ENCODE assay signal across 8 cellular contexts in genomic region chr22:38262051-38262795, GRCh38. TPM values are rescaled to one million over a fixed set of nuclear protein-coding genes. Genes with fewer than 3 reads are reported as not detected.
A peak's percentile ranks its signal among the peaks of the same experiment; 100 is the strongest.
DNase-seq lines count a peak whose midpoint lies in the region; ATAC-seq, FAIRE-seq and TF ChIP-seq lines count a peak whose summit lies in the region.

No MANE protein-coding gene starts in this region.

- intact Hi-C loops in ovary (cut with DNase I) = loop anchor here in 2 of 4 donors (5.0 to 10.0 kb wide), 3 partner anchors 55 to 93 kb away; partner anchors contain the start of genes CSNK1E (in 1 of the 2) and MAFF (in 1 of the 2)

- no peak overlapping the region for H3K9ac ChIP-seq in Karpas-422 (ENCODE audit: low read length)

- 57 to 63% (median 59%) methylated on average over 20 of the region's 20 CpGs for WGBS in ovary, 3 donors

- peaks cover 17% of the 10 kb centered on the region for H3K4me1 ChIP-seq in CD8-positive, alpha-beta memory T cell (ENCODE audit: insufficient read depth, low read length)
- H3K4me1 ChIP-seq in Karpas-422 (ENCODE audit: low read length) = peaks cover 18% of the 10 kb centered on the region
- H3K4me1 ChIP-seq in ovary (ENCODE audit: insufficient read depth) = peaks cover 27% of the 10 kb centered on the region

- H3K4me3 Mint-ChIP-seq in CD8-positive, alpha-beta memory T cell = peak overlapping the region in 1 of 7 donors; percentile 21

- no peaks in the 10 kb centered on the region for H3K27me3 ChIP-seq in CD8-positive, alpha-beta memory T cell (ENCODE audit: insufficient read depth, low read length, poor library complexity, severe bottlenecking)
- H3K27me3 ChIP-seq in Karpas-422 (ENCODE audit: low read length) (no peaks in the 10 kb centered on the region), ovary (no peaks in the 10 kb centered on the region)

- no peaks in the 10 kb centered on the region for H3K9me2 ChIP-seq in Karpas-422 (replicated peaks; ENCODE audit: insufficient read depth, low read length)

- no peak overlapping the region for H3K4me3 ChIP-seq in CD8-positive, alpha-beta memory T cell (ENCODE audit: low read length)
- H3K4me3 ChIP-seq in Karpas-422 (ENCODE audit: low read length) = no peak overlapping the region
- H3K4me3 ChIP-seq in fibroblast of villous mesenchyme (ENCODE audit: low read depth, low read length) = no peak overlapping the region
- H3K4me3 ChIP-seq in ovary = no peak overlapping the region

- H3K27ac Mint-ChIP-seq in CD8-positive, alpha-beta memory T cell = peak overlapping the region in 5 of 8 donors; percentile 55 to 87 (median 80)

- POLR2A ChIA-PET in CD8-positive, alpha-beta memory T cell (lab: Charles Lee) = interaction anchor here (1.2 kb wide), 1 partner anchor 10 kb away, joined by 3 read pairs; the partner anchor contains the start of gene TMEM184B

- FAIRE-seq in RCC 7860 (lab: Jason Lieb, UNC) = no peak

- H2AFZ ChIP-seq in Karpas-422 (ENCODE audit: low read length) = no peak overlapping the region

- H3K27ac ChIP-seq in CD8-positive, alpha-beta memory T cell (ENCODE audit: low read depth, low read length) = no peak overlapping the region
- H3K27ac ChIP-seq in Karpas-422 (ENCODE audit: low read length) (no peak overlapping the region), ovary (peak overlapping the region; percentile 32 to 46)

- H3K9me3 Mint-ChIP-seq in CD8-positive, alpha-beta memory T cell = no peaks in the 10 kb centered on the region

- H3K4me2 ChIP-seq in Karpas-422 (ENCODE audit: low read depth, low read length, poor library complexity, severe bottlenecking) = no peak overlapping the region

- TF ChIP-seq EP300 in ovary (IDR thresholded peaks at IDR 0.05) = no peak

- peaks cover 32% of the 10 kb centered on the region; the same call in 1 of the 2 replicates for H4K20me1 ChIP-seq in Karpas-422 (ENCODE audit: insufficient read depth, low read depth, low read length)

- H3K36me3 Mint-ChIP-seq in CD8-positive, alpha-beta memory T cell = peaks cover 0 to 16% (median 4%) of the 10 kb centered on the region in 3 donors

- DNase-seq in CD8-positive, alpha-beta memory T cell = peak in 3 of 5 donors; percentile 24 to 60 (median 29)
- DNase-seq in Karpas-422 = peak; percentile 80
- DNase-seq in activated T-cell treated with anti-CD3 and anti-CD28 coated beads, Interleukin-2, amount 50 U/mL, for 1 hour = peak; percentile 54
- DNase-seq in fibroblast of villous mesenchyme (ENCODE audit: low read depth) = peak; percentile 60
- peak in 4 of 5 donors; percentile 46 to 74 (median 56) for DNase-seq in ovary
- DNase-seq in RCC 7860 (ENCODE audit: low spot score) = no peak

- no peaks in the 10 kb centered on the region for H3K79me2 ChIP-seq in Karpas-422 (ENCODE audit: low read length)

- CTCF ChIA-PET in CD8-positive, alpha-beta memory T cell (lab: Charles Lee) = interaction anchor here (1.7 kb wide), 1 partner anchor 13 kb away, joined by 3 read pairs; no protein-coding TSS in a partner anchor

- peaks cover 0 to 2% of the 10 kb centered on the region in 2 donors for H3K27me3 Mint-ChIP-seq in CD8-positive, alpha-beta memory T cell

- no peaks in the 10 kb centered on the region for H3K9me3 ChIP-seq in CD8-positive, alpha-beta memory T cell (ENCODE audit: low read length)
- no peaks in the 10 kb centered on the region for H3K9me3 ChIP-seq in Karpas-422 (ENCODE audit: low read length)
- no peaks in the 10 kb centered on the region for H3K9me3 ChIP-seq in ovary

- ATAC-seq in GM18520 (IDR thresholded peaks at IDR 0.05; ENCODE audit: unreplicated experiment) (no peak), GM18502 (IDR thresholded peaks at IDR 0.05; ENCODE audit: poor library complexity, unreplicated experiment) (no peak)

- TF ChIP-seq CTCF in fibroblast of villous mesenchyme (IDR thresholded peaks at IDR 0.05; ENCODE audit: insufficient read depth, low read depth, low read length) (peak; percentile 77), ovary (IDR thresholded peaks at IDR 0.05) (peak in 1 of 3 donors; percentile 35)

- peaks cover 42 to 58% (median 53%) of the 10 kb centered on the region in 3 donors for H3K4me1 Mint-ChIP-seq in CD8-positive, alpha-beta memory T cell

- H3K36me3 ChIP-seq in CD8-positive, alpha-beta memory T cell (ENCODE audit: insufficient read depth, low read length) = no peaks in the 10 kb centered on the region
- no peaks in the 10 kb centered on the region for H3K36me3 ChIP-seq in Karpas-422 (ENCODE audit: insufficient read depth, low read length)
- H3K36me3 ChIP-seq in ovary = no peaks in the 10 kb centered on the region

- no peak for TF ChIP-seq POLR2A in ovary (IDR thresholded peaks at IDR 0.05)

RNA-seq across cellular contexts. Expression of gene TMEM184B, which starts 10.6 kb away (rescaled TPM):
- 10 to 100 TPM; 29.0 to 31.7 TPM for total RNA-seq in CD8-positive, alpha-beta memory T cell
- 23.4 TPM for polyA plus RNA-seq in CD8-positive, alpha-beta memory T cell
- 5.1 and 7.4 TPM in 2 replicates for total RNA-seq in Karpas-422 (2014; rRNA removed; shearing (Covaris generic); ENCODE audit: low replicate concordance)
- total RNA-seq in fibroblast of villous mesenchyme (44.9 and 65.1 TPM in 2 replicates), ovary (10 to 100 TPM; 24.9 to 48.3 (median 38.6) TPM)
- 10 to 100 TPM; 15.3 to 30.3 TPM for polyA plus RNA-seq in ovary

RNA-seq across cellular contexts. Expression of gene CSNK1E, which starts 55.0 kb away (rescaled TPM):
- 100 to 1,000 TPM; 102 to 105 TPM for total RNA-seq in CD8-positive, alpha-beta memory T cell
- 14.1 TPM for polyA plus RNA-seq in CD8-positive, alpha-beta memory T cell
- total RNA-seq in Karpas-422 (2014; rRNA removed; shearing (Covaris generic); ENCODE audit: low replicate concordance) = 193 and 213 TPM in 2 replicates
- total RNA-seq in fibroblast of villous mesenchyme (145 and 161 TPM in 2 replicates), ovary (100 to 1,000 TPM in 5 of 7 donors, 10 to 100 TPM in 2; 73.2 to 161 (median 105) TPM)
- 100 to 1,000 TPM in 1 of 2 donors, 10 to 100 TPM in 1; 61.4 to 135 TPM for polyA plus RNA-seq in ovary

Comparison
In these comparisons a context has a peak if more than half of its experiments do, and no peak if none do; other contexts are left out.
1. H3K27ac ChIP-seq: peak in ovary (2 of 2); none in CD8-positive, alpha-beta memory T cell (single experiment) and Karpas-422 (single experiment).